Comparison of ENCODE assay signal across 16 cellular contexts in the genomic region with DNA sequence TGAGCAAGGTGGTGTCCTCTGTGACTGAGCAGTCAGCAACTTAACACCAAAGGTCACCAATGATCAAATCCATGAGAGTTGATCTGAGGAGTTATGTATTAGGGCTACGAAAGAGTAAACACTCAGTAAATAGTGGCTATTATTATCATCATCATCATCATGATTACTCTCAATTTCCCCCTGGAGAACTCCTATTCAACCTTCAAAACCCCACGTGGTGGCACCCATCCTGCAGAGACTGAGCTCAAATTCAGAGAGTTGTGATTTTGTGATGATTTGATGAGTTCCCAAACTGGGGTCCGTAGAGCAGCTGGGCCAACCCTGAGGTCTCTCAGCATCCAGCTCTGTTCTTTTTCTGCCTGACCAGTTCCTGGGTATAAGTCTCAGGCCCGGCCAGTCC. TPM values are rescaled to one million over a fixed set of nuclear protein-coding genes. Genes with fewer than 3 reads are reported as not detected.
"Had no signal": no experiment of that assay in that cellular context is flagged by ENCODE, and none has a peak within 500 bp of the region (broad histone marks: within the 10 kb centered on the region; RNA-seq: fewer than 3 reads in every experiment).

No MANE protein-coding gene starts in this region.

RNA-seq across cellular contexts. Expression of a gene that starts 0.9 kb away (rescaled TPM):
- total RNA-seq: activated B cell treated with CpG ODN at 0.5 μM for 24 hours; activated CD8-positive, alpha-beta T cell treated with anti-CD3 and anti-CD28 coated beads for 36 hours; activated T-cell treated with anti-CD3 and anti-CD28 coated beads, Interleukin-2, amount 50 U/mL, for 4 hours; activated T-helper 17 cell treated with anti-CD3 and anti-CD28 coated beads, Interleukin-2, amount 50 U/mL, for 72 hours; body of pancreas; dermis blood vessel endothelial cell; endothelial cell of umbilical vein; esophagus squamous epithelium; fibroblast of lung; fibroblast of villous mesenchyme; frontal cortex; heart left ventricle; T-helper 17 cell had no signal
- polyA plus RNA-seq: adipose tissue, endothelial cell of umbilical vein, esophagus, fibroblast of lung, heart left ventricle had no signal

RNA-seq across cellular contexts. Expression of a gene that starts 6.2 kb away (rescaled TPM):
- total RNA-seq: activated B cell treated with CpG ODN at 0.5 μM for 24 hours; activated CD8-positive, alpha-beta T cell treated with anti-CD3 and anti-CD28 coated beads for 36 hours; activated T-cell treated with anti-CD3 and anti-CD28 coated beads, Interleukin-2, amount 50 U/mL, for 4 hours; activated T-helper 17 cell treated with anti-CD3 and anti-CD28 coated beads, Interleukin-2, amount 50 U/mL, for 72 hours; body of pancreas; chondrocyte; dermis blood vessel endothelial cell; endothelial cell of umbilical vein; fibroblast of lung; fibroblast of villous mesenchyme; frontal cortex; heart left ventricle; T-helper 17 cell had no signal
- polyA plus RNA-seq: endothelial cell of umbilical vein, fibroblast of lung, heart left ventricle had no signal

RNA-seq across cellular contexts. Expression of a gene that starts 7.7 kb away (rescaled TPM):
- total RNA-seq: activated B cell treated with CpG ODN at 0.5 μM for 24 hours; activated CD8-positive, alpha-beta T cell treated with anti-CD3 and anti-CD28 coated beads for 36 hours; activated T-cell treated with anti-CD3 and anti-CD28 coated beads, Interleukin-2, amount 50 U/mL, for 4 hours; body of pancreas; dermis blood vessel endothelial cell; frontal cortex; T-helper 17 cell had no signal

RNA-seq across cellular contexts. Expression of a gene that starts 13.1 kb away (rescaled TPM):
- total RNA-seq: activated B cell treated with CpG ODN at 0.5 μM for 24 hours; activated CD8-positive, alpha-beta T cell treated with anti-CD3 and anti-CD28 coated beads for 36 hours; activated T-cell treated with anti-CD3 and anti-CD28 coated beads, Interleukin-2, amount 50 U/mL, for 4 hours; activated T-helper 17 cell treated with anti-CD3 and anti-CD28 coated beads, Interleukin-2, amount 50 U/mL, for 72 hours; body of pancreas; dermis blood vessel endothelial cell; endothelial cell of umbilical vein; esophagus squamous epithelium; fibroblast of lung; fibroblast of villous mesenchyme; frontal cortex; heart left ventricle; T-helper 17 cell had no signal
- polyA plus RNA-seq: adipose tissue, endothelial cell of umbilical vein, esophagus, fibroblast of lung, heart left ventricle had no signal

RNA-seq across cellular contexts. Expression of a gene that starts 14.8 kb away (rescaled TPM):
- total RNA-seq: activated B cell treated with CpG ODN at 0.5 μM for 24 hours; activated CD8-positive, alpha-beta T cell treated with anti-CD3 and anti-CD28 coated beads for 36 hours; activated T-cell treated with anti-CD3 and anti-CD28 coated beads, Interleukin-2, amount 50 U/mL, for 4 hours; activated T-helper 17 cell treated with anti-CD3 and anti-CD28 coated beads, Interleukin-2, amount 50 U/mL, for 72 hours; body of pancreas; dermis blood vessel endothelial cell; endothelial cell of umbilical vein; fibroblast of lung; fibroblast of villous mesenchyme; frontal cortex; heart left ventricle; T-helper 17 cell had no signal
- polyA plus RNA-seq: endothelial cell of umbilical vein, fibroblast of lung had no signal
